1 cellular context compared by ENCODE assay signal in the genomic region with DNA sequence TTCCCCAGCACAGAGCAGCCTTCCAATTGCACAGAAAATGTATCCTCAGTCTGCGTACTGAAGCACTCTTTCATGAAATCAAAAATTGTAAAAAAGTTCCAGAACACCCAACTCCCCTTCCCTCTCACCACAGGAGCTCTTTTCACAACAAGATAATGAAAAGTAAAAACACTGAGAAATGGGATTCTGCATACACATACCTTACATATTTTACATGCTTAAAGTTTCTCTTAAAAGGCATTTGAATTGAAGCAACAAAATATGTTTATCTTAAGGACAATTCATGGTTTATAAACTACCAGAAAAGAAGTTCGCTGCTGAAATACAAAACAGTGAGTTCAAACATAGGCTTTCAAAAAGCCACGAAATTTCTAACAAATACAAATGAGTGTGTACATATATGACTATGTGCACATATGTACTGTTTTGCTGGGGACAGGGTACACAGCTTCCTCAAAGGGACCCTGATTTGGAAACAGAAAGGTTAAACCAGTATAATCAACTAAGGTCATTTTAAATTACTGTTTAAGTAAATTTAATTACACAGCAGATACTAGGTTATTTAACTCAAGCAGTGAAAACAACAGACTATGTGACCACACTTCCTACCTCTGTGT.
TF ChIP-seq lines count a peak whose summit lies in the region.

No MANE protein-coding gene starts in this region.

TF ChIP-seq in H1, 55 proteins besides CTCF, POLR2A, EP300 and RAD21:
- no peak for TF ChIP-seq ASH2L (IDR thresholded peaks at IDR 0.05; ENCODE audit: low read length)
- TF ChIP-seq FOSL1 (IDR thresholded peaks at IDR 0.05; ENCODE audit: insufficient read depth, low read depth, low read length) = no peak
- TF ChIP-seq KDM5A (IDR thresholded peaks at IDR 0.05; ENCODE audit: low read length) = no peak
- TF ChIP-seq SP2 (IDR thresholded peaks at IDR 0.05; ENCODE audit: low read length) = no peak
- TF ChIP-seq, protein P1, sequence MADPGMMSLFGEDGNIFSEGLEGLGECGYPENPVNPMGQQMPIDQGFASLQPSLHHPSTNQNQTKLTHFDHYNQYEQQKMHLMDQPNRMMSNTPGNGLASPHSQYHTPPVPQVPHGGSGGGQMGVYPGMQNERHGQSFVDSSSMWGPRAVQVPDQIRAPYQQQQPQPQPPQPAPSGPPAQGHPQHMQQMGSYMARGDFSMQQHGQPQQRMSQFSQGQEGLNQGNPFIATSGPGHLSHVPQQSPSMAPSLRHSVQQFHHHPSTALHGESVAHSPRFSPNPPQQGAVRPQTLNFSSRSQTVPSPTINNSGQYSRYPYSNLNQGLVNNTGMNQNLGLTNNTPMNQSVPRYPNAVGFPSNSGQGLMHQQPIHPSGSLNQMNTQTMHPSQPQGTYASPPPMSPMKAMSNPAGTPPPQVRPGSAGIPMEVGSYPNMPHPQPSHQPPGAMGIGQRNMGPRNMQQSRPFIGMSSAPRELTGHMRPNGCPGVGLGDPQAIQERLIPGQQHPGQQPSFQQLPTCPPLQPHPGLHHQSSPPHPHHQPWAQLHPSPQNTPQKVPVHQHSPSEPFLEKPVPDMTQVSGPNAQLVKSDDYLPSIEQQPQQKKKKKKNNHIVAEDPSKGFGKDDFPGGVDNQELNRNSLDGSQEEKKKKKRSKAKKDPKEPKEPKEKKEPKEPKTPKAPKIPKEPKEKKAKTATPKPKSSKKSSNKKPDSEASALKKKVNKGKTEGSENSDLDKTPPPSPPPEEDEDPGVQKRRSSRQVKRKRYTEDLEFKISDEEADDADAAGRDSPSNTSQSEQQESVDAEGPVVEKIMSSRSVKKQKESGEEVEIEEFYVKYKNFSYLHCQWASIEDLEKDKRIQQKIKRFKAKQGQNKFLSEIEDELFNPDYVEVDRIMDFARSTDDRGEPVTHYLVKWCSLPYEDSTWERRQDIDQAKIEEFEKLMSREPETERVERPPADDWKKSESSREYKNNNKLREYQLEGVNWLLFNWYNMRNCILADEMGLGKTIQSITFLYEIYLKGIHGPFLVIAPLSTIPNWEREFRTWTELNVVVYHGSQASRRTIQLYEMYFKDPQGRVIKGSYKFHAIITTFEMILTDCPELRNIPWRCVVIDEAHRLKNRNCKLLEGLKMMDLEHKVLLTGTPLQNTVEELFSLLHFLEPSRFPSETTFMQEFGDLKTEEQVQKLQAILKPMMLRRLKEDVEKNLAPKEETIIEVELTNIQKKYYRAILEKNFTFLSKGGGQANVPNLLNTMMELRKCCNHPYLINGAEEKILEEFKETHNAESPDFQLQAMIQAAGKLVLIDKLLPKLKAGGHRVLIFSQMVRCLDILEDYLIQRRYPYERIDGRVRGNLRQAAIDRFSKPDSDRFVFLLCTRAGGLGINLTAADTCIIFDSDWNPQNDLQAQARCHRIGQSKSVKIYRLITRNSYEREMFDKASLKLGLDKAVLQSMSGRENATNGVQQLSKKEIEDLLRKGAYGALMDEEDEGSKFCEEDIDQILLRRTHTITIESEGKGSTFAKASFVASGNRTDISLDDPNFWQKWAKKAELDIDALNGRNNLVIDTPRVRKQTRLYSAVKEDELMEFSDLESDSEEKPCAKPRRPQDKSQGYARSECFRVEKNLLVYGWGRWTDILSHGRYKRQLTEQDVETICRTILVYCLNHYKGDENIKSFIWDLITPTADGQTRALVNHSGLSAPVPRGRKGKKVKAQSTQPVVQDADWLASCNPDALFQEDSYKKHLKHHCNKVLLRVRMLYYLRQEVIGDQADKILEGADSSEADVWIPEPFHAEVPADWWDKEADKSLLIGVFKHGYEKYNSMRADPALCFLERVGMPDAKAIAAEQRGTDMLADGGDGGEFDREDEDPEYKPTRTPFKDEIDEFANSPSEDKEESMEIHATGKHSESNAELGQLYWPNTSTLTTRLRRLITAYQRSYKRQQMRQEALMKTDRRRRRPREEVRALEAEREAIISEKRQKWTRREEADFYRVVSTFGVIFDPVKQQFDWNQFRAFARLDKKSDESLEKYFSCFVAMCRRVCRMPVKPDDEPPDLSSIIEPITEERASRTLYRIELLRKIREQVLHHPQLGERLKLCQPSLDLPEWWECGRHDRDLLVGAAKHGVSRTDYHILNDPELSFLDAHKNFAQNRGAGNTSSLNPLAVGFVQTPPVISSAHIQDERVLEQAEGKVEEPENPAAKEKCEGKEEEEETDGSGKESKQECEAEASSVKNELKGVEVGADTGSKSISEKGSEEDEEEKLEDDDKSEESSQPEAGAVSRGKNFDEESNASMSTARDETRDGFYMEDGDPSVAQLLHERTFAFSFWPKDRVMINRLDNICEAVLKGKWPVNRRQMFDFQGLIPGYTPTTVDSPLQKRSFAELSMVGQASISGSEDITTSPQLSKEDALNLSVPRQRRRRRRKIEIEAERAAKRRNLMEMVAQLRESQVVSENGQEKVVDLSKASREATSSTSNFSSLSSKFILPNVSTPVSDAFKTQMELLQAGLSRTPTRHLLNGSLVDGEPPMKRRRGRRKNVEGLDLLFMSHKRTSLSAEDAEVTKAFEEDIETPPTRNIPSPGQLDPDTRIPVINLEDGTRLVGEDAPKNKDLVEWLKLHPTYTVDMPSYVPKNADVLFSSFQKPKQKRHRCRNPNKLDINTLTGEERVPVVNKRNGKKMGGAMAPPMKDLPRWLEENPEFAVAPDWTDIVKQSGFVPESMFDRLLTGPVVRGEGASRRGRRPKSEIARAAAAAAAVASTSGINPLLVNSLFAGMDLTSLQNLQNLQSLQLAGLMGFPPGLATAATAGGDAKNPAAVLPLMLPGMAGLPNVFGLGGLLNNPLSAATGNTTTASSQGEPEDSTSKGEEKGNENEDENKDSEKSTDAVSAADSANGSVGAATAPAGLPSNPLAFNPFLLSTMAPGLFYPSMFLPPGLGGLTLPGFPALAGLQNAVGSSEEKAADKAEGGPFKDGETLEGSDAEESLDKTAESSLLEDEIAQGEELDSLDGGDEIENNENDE (IDR thresholded peaks at IDR 0.05; ENCODE audit: insufficient replicate concordance, low read length) = no peak
- TF ChIP-seq, protein P2, sequence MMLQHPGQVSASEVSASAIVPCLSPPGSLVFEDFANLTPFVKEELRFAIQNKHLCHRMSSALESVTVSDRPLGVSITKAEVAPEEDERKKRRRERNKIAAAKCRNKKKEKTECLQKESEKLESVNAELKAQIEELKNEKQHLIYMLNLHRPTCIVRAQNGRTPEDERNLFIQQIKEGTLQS (IDR thresholded peaks at IDR 0.05; ENCODE audit: insufficient read depth, low read depth, low read length) = no peak
- no peak for TF ChIP-seq SP4 (IDR thresholded peaks at IDR 0.05; ENCODE audit: low read length)
- TF ChIP-seq TEAD4 (IDR thresholded peaks at IDR 0.05; ENCODE audit: low read depth, low read length) = no peak
- no peak for TF ChIP-seq BACH1 (IDR thresholded peaks at IDR 0.05; ENCODE audit: low read length)
